Comparison of ENCODE assay signal across 18 cellular contexts in the genomic region with DNA sequence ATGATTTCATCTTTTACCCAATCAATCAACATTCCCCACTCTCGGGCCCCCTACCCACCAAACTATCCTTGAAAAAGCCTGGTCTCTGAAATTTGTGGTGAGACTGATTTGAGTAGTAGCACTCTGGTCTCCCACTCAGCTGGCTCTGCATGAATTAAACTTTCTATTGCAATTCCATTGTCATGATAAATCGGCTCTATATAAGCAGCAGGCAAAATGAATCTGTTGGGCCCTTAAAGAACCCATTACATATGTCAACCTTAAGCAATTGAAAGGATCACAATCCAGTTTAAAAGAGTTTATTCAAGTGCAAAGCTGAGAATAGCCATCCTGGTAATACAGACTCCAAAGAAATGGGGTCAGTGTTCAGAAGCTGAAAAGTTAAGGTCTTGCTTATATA.
A peak's percentile ranks its signal among the peaks of the same experiment; 100 is the strongest.
DNase-seq lines count a peak whose midpoint lies in the region; FAIRE-seq and TF ChIP-seq lines count a peak whose summit lies in the region.
"Had no signal": no experiment of that assay in that cellular context is flagged by ENCODE, and none has a peak within 500 bp of the region (broad histone marks: within the 10 kb centered on the region; RNA-seq: fewer than 3 reads in every experiment).

No MANE protein-coding gene starts in this region.

- no peak for TF ChIP-seq RAD21 in H1 (IDR thresholded peaks at IDR 0.05 in 1 of 2, conservative IDR thresholded peaks at IDR 0.05 in 1 of 2; ENCODE audit: low read depth in 2 of 2, low read length in 2 of 2)

- peak overlapping the region; percentile 84; the same call in 1 of the 2 replicates for H2BK5ac ChIP-seq in H1 (ENCODE audit: low read depth, low read length)

- H3K27me3 ChIP-seq in HAP-1 (ENCODE audit: low read depth) (no peaks in the 10 kb centered on the region), HUES6 (ENCODE audit: control insufficient read depth, insufficient read depth, low read length) (no peaks in the 10 kb centered on the region), H1 (replicated peaks in 1 of 4; ENCODE audit: control insufficient read depth in 3 of 4, extremely low read depth in 1 of 4, insufficient read depth in 3 of 4, low read length in 3 of 4) (no peaks in the 10 kb centered on the region), stomach (no peaks in the 10 kb centered on the region)

- no peak overlapping the region for H3K23ac ChIP-seq in H1 (ENCODE audit: insufficient read length)

- no peak for TF ChIP-seq EP300 in H1 (IDR thresholded peaks at IDR 0.05; ENCODE audit: borderline replicate concordance in 1 of 2, low read depth in 2 of 2, low read length in 2 of 2)
- no peak for TF ChIP-seq EP300 in stomach (IDR thresholded peaks at IDR 0.05)

- TF ChIP-seq POLR2A in H1 (IDR thresholded peaks at IDR 0.05; ENCODE audit: control extremely low read depth in 1 of 2, low read depth in 2 of 2, low read length in 2 of 2) (no peak), stomach (IDR thresholded peaks at IDR 0.05) (no peak)

- H2BK15ac ChIP-seq in H1 (ENCODE audit: low read length): no peak overlapping the region

- no peak overlapping the region for H2BK12ac ChIP-seq in H1 (ENCODE audit: low read depth, low read length)

- intact Hi-C loops in stomach (cut with DNase I; ENCODE audit: low total_unique reads): no loop called here

- no peak overlapping the region for H4K8ac ChIP-seq in H1 (ENCODE audit: extremely low read depth, insufficient read depth, low read length)

- DNase-seq in HAP-1 (ENCODE audit: low spot score in 2 of 2) (peak; percentile 54 to 95), H1 (ENCODE audit: low read depth in 1 of 2, low spot score in 2 of 2) (no peak), NCI-H2107 treated with DMSO at 0.1 percent for 48 hours (lab: John Stamatoyannopoulos, UW; ENCODE audit: unreplicated experiment) (no peak), CD1c-positive myeloid dendritic cell (ENCODE audit: extremely low spot score) (no peak), NCI-H1694 (lab: John Stamatoyannopoulos, UW) (no peak), stomach (no peak)
- DNase-seq: C1 segment of cervical spinal cord; Caco-2; CD4-positive, CD25-positive, alpha-beta regulatory T cell; CD8-positive, alpha-beta T cell; DMS153; DND-41; GOT3; H7; HFFc6 had no signal

- no peaks in the 10 kb centered on the region for H3K23me2 ChIP-seq in H1 (ENCODE audit: low read depth, low read length)

- H2AFZ ChIP-seq in H1 (ENCODE audit: low read length): no peak overlapping the region

- no peak overlapping the region for H4K91ac ChIP-seq in H1 (replicated peaks; ENCODE audit: insufficient read length, low read length)

- H3K4me2 ChIP-seq in H1 (ENCODE audit: insufficient read depth in 1 of 2, low read depth in 2 of 2, low read length in 2 of 2): peak overlapping the region; percentile 28 to 49; a peak in 3 of 4 replicates

- H3K27ac ChIP-seq in HUES6 (ENCODE audit: low read depth, low read length): no peak overlapping the region
- no peak overlapping the region for H3K27ac ChIP-seq in H1 (ENCODE audit: low read depth, low read length)
- no peak overlapping the region for H3K27ac ChIP-seq in stomach

- TF ChIP-seq CTCF in H1 (IDR thresholded peaks at IDR 0.05; ENCODE audit: control extremely low read depth in 1 of 3, insufficient read depth in 1 of 3, low read depth in 1 of 3, low read length in 3 of 3): no peak
- TF ChIP-seq CTCF in stomach (IDR thresholded peaks at IDR 0.05): no peak

- H2BK120ac ChIP-seq in H1 (replicated peaks; ENCODE audit: low read depth, low read length): peak overlapping the region; percentile 77

- H4K20me1 ChIP-seq in H1 (replicated peaks in 1 of 2; ENCODE audit: control insufficient read depth in 1 of 2, insufficient read depth in 2 of 2, low read length in 2 of 2): no peaks in the 10 kb centered on the region

- peak overlapping the region; percentile 23; the same call in 1 of the 2 replicates for H2BK20ac ChIP-seq in H1 (ENCODE audit: low read length)

- H3K79me2 ChIP-seq in H1 (ENCODE audit: control insufficient read depth in 1 of 2, insufficient read depth in 2 of 2, low read length in 2 of 2): no peaks in the 10 kb centered on the region

- POLR2A ChIA-PET in H1 (lab: Charles Lee; ENCODE audit: partially characterized antibody): interaction anchor here (0.9 kb wide), 1 partner anchor 32 kb away, joined by 3 read pairs; no protein-coding TSS in a partner anchor

- 62% methylated on average over 2 of the region's 2 CpGs; no CpG with 5 or more reads in 1 of the 2 experiments for WGBS in H1 (ENCODE audit: extremely low coverage in 1 of 2, insufficient coverage in 1 of 2, insufficient read length in 1 of 2, insufficient replicate concordance in 2 of 2, low coverage in 1 of 2, low lambda C conversion rate in 2 of 2, missing lambda C conversion rate in 1 of 2), 2 experiments
- 73 to 79% (median 76%) methylated on average over 2 of the region's 2 CpGs for WGBS in stomach, 5 donors

- H3K56ac ChIP-seq in H1 (replicated peaks; ENCODE audit: insufficient read length, low read depth, low read length): no peak overlapping the region

- H3K4me1 ChIP-seq in HAP-1: peaks cover 22% of the 10 kb centered on the region
- H3K4me1 ChIP-seq in HUES6 (ENCODE audit: control insufficient read depth, insufficient read depth, low read length): peaks cover 10% of the 10 kb centered on the region; the same call in 1 of the 2 replicates
- H3K4me1 ChIP-seq in H1 (replicated peaks in 1 of 4; ENCODE audit: control insufficient read depth in 3 of 4, insufficient read depth in 4 of 4, low read length in 3 of 4): peaks cover 0 to 5% (median 3%) of the 10 kb centered on the region in 4 experiments; a peak in 4 of 7 replicates
- peaks cover 0 to under 1% (median 0%) of the 10 kb centered on the region in 4 donors for H3K4me1 ChIP-seq in stomach
- H3K4me1 ChIP-seq: Caco-2 had no signal

- no peak overlapping the region for H2AK5ac ChIP-seq in H1 (ENCODE audit: low read depth, low read length)

- H3K4ac ChIP-seq in H1 (replicated peaks; ENCODE audit: insufficient read length, low read depth, low read length): no peak overlapping the region

- H3K18ac ChIP-seq in H1 (ENCODE audit: extremely low read depth, low read length): no peak overlapping the region; the same call in 1 of the 2 replicates

- FAIRE-seq in H1 (lab: Jason Lieb, UNC): no peak
- FAIRE-seq: G401.6, GM12892 had no signal

- CTCF ChIA-PET in H1 (lab: Charles Lee; ENCODE audit: partially characterized antibody): interaction anchor here (1.1 to 1.7 kb wide), 5 partner anchors 23 to 113 kb away, joined by 3 to 5 read pairs (median 3); no protein-coding TSS in a partner anchor

- no peak overlapping the region for H3K4me3 ChIP-seq in HAP-1
- peak overlapping the region; percentile 14; the same call in 1 of the 2 replicates for H3K4me3 ChIP-seq in HUES6 (ENCODE audit: low read depth, low read length)
- peak overlapping the region in 1 of 4 experiments; percentile 29; a peak in 2 of 8 replicates for H3K4me3 ChIP-seq in H1 (ENCODE audit: extremely low read depth in 1 of 4, insufficient read depth in 2 of 4, low read depth in 3 of 4, low read length in 4 of 4)
- no peak overlapping the region for H3K4me3 ChIP-seq in stomach

- H3K36me3 ChIP-seq in HAP-1 (replicated peaks) (no peaks in the 10 kb centered on the region), HUES6 (ENCODE audit: control insufficient read depth, insufficient read depth, low read length) (no peaks in the 10 kb centered on the region), H1 (ENCODE audit: control insufficient read depth in 2 of 4, insufficient read depth in 4 of 4, low read length in 3 of 4) (peaks cover 0 to 6% (median 2%) of the 10 kb centered on the region in 4 experiments; a peak in 2 of 8 replicates), stomach (no peaks in the 10 kb centered on the region)

- H4K5ac ChIP-seq in H1 (ENCODE audit: insufficient read length, low read depth, low read length): no peak overlapping the region

- H3K79me1 ChIP-seq in H1 (ENCODE audit: low read depth, low read length): no peaks in the 10 kb centered on the region

- H3K9ac ChIP-seq in HUES6 (ENCODE audit: low read length) (no peak overlapping the region), H1 (replicated peaks in 1 of 4; ENCODE audit: extremely low read depth in 1 of 4, low read depth in 3 of 4, low read length in 3 of 4) (no peak overlapping the region)

- H3K9me3 ChIP-seq in HAP-1 (peaks cover 16% of the 10 kb centered on the region), HUES6 (ENCODE audit: control insufficient read depth, insufficient read depth, low read depth, low read length) (peaks cover 35% of the 10 kb centered on the region), H1 (ENCODE audit: insufficient read depth in 2 of 2, low read depth in 1 of 2, low read length in 1 of 2) (peaks cover 15 to 16% of the 10 kb centered on the region in 2 experiments), stomach (peaks cover 0 to 7% (median 0%) of the 10 kb centered on the region in 4 donors)

- in situ Hi-C loops in HAP-1 (cut with MboI; ENCODE audit: low sequenced_read_pairs): no loop called here

- H3K14ac ChIP-seq in H1 (ENCODE audit: insufficient read length): no peak overlapping the region

TF ChIP-seq in H1, 55 proteins besides CTCF, POLR2A, EP300 and RAD21:
- TF ChIP-seq CTBP2 (IDR thresholded peaks at IDR 0.05; ENCODE audit: borderline replicate concordance, insufficient read depth, insufficient read length, low read length): no peak
- TF ChIP-seq SP2 (IDR thresholded peaks at IDR 0.05; ENCODE audit: low read length): no peak
TF ChIP-seq in H1: peak in this region for 0.

Comparison
In these comparisons a context has a peak if more than half of its experiments do, and no peak if none do; other contexts are left out.
1. DNase-seq: peak in HAP-1 (2 of 2); none in H1 (0 of 2), NCI-H2107 treated with DMSO at 0.1 percent for 48 hours (single experiment), CD1c-positive myeloid dendritic cell (single experiment), NCI-H1694 (single experiment) and stomach (single experiment).